Comparison of ENCODE assay signal across 16 cellular contexts in genomic region chr2:235293060-235293459, GRCh38.
"Had no signal": no experiment of that assay in that cellular context is flagged by ENCODE, and none has a peak within 500 bp of the region (broad histone marks: within the 10 kb centered on the region; RNA-seq: fewer than 3 reads in every experiment).

No MANE protein-coding gene starts in this region.

- H3K4me3 ChIP-seq: lower lobe of right lung, neural progenitor cell, sigmoid colon, thoracic aorta, tibial nerve, upper lobe of left lung had no signal

- DNase-seq: cortex of kidney; effector CD4-positive, alpha-beta T cell; hypothalamus; immature natural killer cell; islet precursor cell; left ventricle myocardium superior; lower lobe of right lung; natural killer cell; right cardiac atrium; sigmoid colon; stimulated activated CD4-positive, alpha-beta T cell treated with anti-CD3 and anti-CD28 coated beads, Interleukin-2, amount 100 ng/mL, for 24 hours; stimulated activated naive B cell treated with anti-CD40 and anti-IgM and Interleukin-4, amounts not matched to agents 10 μg/mL and 1 μg/mL and 100 μg/mL, for 72 hours; upper lobe of left lung had no signal
